Comparison of ENCODE assay signal across 9 cellular contexts in genomic region chr5:64635056-64635686, GRCh38. TPM values are rescaled to one million over a fixed set of nuclear protein-coding genes. Genes with fewer than 3 reads are reported as not detected.
DNase-seq lines count a peak whose midpoint lies in the region; ATAC-seq, FAIRE-seq and TF ChIP-seq lines count a peak whose summit lies in the region.
"Had no signal": no experiment of that assay in that cellular context is flagged by ENCODE, and none has a peak within 500 bp of the region (broad histone marks: within the 10 kb centered on the region; RNA-seq: fewer than 3 reads in every experiment).

No MANE protein-coding gene starts in this region.

- H3K9me3 ChIP-seq in adrenal gland (replicated peaks in 1 of 3) (no peaks in the 10 kb centered on the region), upper lobe of right lung (no peaks in the 10 kb centered on the region)

- H3K27ac ChIP-seq in adrenal gland (no peak overlapping the region), upper lobe of right lung (no peak overlapping the region)

- H3K4me1 Mint-ChIP-seq in activated T-cell treated with anti-CD3 and anti-CD28 coated beads, Interleukin-2, amount 50 U/mL, for 4 hours (ENCODE audit: low read depth) = no peaks in the 10 kb centered on the region

- 0 to 3% (median 2%) methylated on average over 1 of the region's 1 CpG for WGBS in adrenal gland, 4 donors

- TF ChIP-seq CTCF in adrenal gland (IDR thresholded peaks at IDR 0.05) (peak; percentile 68 to 91 (median 78)), upper lobe of right lung (IDR thresholded peaks at IDR 0.05) (peak; percentile 85)

- H3K36me3 Mint-ChIP-seq in activated T-cell treated with anti-CD3 and anti-CD28 coated beads, Interleukin-2, amount 50 U/mL, for 4 hours (ENCODE audit: insufficient read depth) = no peaks in the 10 kb centered on the region

- H3K27me3 Mint-ChIP-seq in activated T-cell treated with anti-CD3 and anti-CD28 coated beads, Interleukin-2, amount 50 U/mL, for 4 hours (ENCODE audit: low read depth) = peaks cover 16% of the 10 kb centered on the region

- H3K27me3 ChIP-seq in adrenal gland = no peaks in the 10 kb centered on the region
- H3K27me3 ChIP-seq in upper lobe of right lung = no peaks in the 10 kb centered on the region

- TF ChIP-seq POLR2A in adrenal gland (IDR thresholded peaks at IDR 0.05) = no peak

- H3K4me3 ChIP-seq in adrenal gland (no peak overlapping the region), upper lobe of right lung (no peak overlapping the region)

- FAIRE-seq in islet of Langerhans (lab: Jason Lieb, UNC) = peak; percentile 99

- no peak overlapping the region for H3K4me3 Mint-ChIP-seq in activated T-cell treated with anti-CD3 and anti-CD28 coated beads, Interleukin-2, amount 50 U/mL, for 4 hours

- peak; percentile 47 for ATAC-seq in HG03565 (IDR thresholded peaks at IDR 0.05; ENCODE audit: unreplicated experiment)
- peak; percentile 61 for ATAC-seq in upper lobe of right lung
- no peak for ATAC-seq in activated T-cell treated with anti-CD3 and anti-CD28 coated beads, Interleukin-2, amount 50 U/mL, for 4 hours
- ATAC-seq in GM19328 (IDR thresholded peaks at IDR 0.05; ENCODE audit: unreplicated experiment) = no peak

- peak; percentile 35 for DNase-seq in EL
- no peak for DNase-seq in adrenal gland
- no peak for DNase-seq in upper lobe of right lung
- DNase-seq in activated T-cell treated with anti-CD3 and anti-CD28 coated beads, Interleukin-2, amount 50 U/mL, for 4 hours = no peak
- DNase-seq in islet precursor cell = no peak

- no peaks in the 10 kb centered on the region for H3K9me3 Mint-ChIP-seq in activated T-cell treated with anti-CD3 and anti-CD28 coated beads, Interleukin-2, amount 50 U/mL, for 4 hours

- H3K36me3 ChIP-seq in adrenal gland (replicated peaks in 1 of 2) = no peaks in the 10 kb centered on the region
- H3K36me3 ChIP-seq in upper lobe of right lung = no peaks in the 10 kb centered on the region

- H3K4me1 ChIP-seq in adrenal gland (replicated peaks in 1 of 2) (no peaks in the 10 kb centered on the region), upper lobe of right lung (no peaks in the 10 kb centered on the region)

- intact Hi-C loops in adrenal gland (cut with DNase I) (loop anchor here (5.0 to 10.0 kb wide), 3 partner anchors 147 to 850 kb away; partner anchors contain the start of gene ADAMTS6 (in 1 of the 2)), upper lobe of right lung (cut with DNase I) (loop anchor here (10.0 kb wide), 1 partner anchor 150 kb away; no protein-coding TSS in a partner anchor)

RNA-seq across cellular contexts. Expression of gene SHISAL2B, which starts 55.1 kb away (rescaled TPM):
- total RNA-seq in adrenal gland (not detected), upper lobe of right lung (not detected)
- under 1 TPM in 1 of 3 donors, not detected in 2; 0.10 TPM for polyA plus RNA-seq in adrenal gland
- total RNA-seq in activated T-cell treated with anti-CD3 and anti-CD28 coated beads, Interleukin-2, amount 50 U/mL, for 4 hours = not detected
- total RNA-seq: T-helper 1 cell treated with Interleukin-12 subunit alpha and Interleukin-12 subunit beta and Interleukin-4 antibody, amounts not matched to agents 30 ng/mL and 1 ng/mL, for 36 hours had no signal

Comparison
In these comparisons a context has a peak if more than half of its experiments do, and no peak if none do; other contexts are left out.
1. ATAC-seq: peak in HG03565 (single experiment) and upper lobe of right lung (single experiment); none in activated T-cell treated with anti-CD3 and anti-CD28 coated beads, Interleukin-2, amount 50 U/mL, for 4 hours (0 of 2) and GM19328 (single experiment).